Comparison of ENCODE assay signal across 8 cellular contexts in the genomic region with DNA sequence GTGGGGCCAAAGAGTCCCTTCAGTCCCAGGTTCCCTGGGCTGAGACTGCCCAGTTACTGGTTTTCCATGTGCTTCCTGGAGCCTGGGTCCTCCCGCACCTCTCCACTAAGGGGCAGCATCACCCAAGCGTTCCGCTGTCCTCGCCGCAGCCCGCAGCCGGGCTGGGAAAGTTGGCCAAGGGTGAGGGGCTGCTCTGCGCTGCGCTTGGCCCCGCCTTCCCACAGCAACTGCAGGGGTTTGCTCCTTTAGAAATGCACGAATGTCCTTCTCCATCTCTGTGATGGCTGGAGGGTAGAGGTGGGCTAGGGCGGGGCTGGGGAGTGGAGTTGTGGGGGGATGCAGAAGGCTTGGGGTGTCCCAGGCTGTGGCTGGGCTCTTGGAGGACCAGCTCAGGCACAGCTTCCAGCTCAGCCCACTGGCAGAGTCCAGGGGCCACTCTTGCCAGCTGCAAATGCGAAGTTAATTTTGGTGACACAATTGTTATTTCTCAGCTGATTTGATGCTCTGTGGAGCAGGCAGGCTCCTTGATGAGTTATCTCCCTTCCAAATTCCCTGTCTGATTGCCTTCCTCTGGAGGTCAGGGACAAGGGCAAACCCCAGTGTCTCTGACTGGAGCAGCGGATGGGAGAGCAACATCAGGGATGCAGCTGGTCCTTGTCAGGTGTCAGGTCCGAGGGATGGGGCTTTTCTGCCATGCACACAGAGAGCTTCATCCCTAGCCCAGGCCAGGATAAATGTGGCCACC.
DNase-seq lines count a peak whose midpoint lies in the region; ATAC-seq and TF ChIP-seq lines count a peak whose summit lies in the region.

No MANE protein-coding gene starts in this region.

- peaks cover 4 to 41% of the 10 kb centered on the region in 2 donors for H3K4me1 ChIP-seq in left lung

- H3K27me3 ChIP-seq in left lung, result no peaks in the 10 kb centered on the region

- TF ChIP-seq CTCF in AG10803 (conservative IDR thresholded peaks at IDR 0.05; ENCODE audit: low read length) (peak; percentile 81), choroid plexus epithelial cell (conservative IDR thresholded peaks at IDR 0.05; ENCODE audit: low read depth, low read length) (peak; percentile 93), left lung (IDR thresholded peaks at IDR 0.05) (peak; percentile 73 to 90)

- H3K9me3 ChIP-seq in left lung, result no peaks in the 10 kb centered on the region

- ATAC-seq in GM21576 (IDR thresholded peaks at IDR 0.05; ENCODE audit: unreplicated experiment), result peak; percentile 49
- peak; percentile 92 for ATAC-seq in left lung
- ATAC-seq in HG03571 (IDR thresholded peaks at IDR 0.05; ENCODE audit: unreplicated experiment), result no peak

- H3K27ac ChIP-seq in left lung, result no peak overlapping the region

- DNase-seq in AG10803 (ENCODE audit: low read depth), result peak; percentile 34
- peak; percentile 78 for DNase-seq in NCI-H2227 treated with DMSO at 0.1 percent for 48 hours (lab: John Stamatoyannopoulos, UW)
- DNase-seq in activated CD4-positive, alpha-beta T cell treated with anti-CD3 and anti-CD28 coated beads for 4 hours, result peak; percentile 67 to 69
- peak; percentile 72 for DNase-seq in choroid plexus epithelial cell (ENCODE audit: low read depth)
- DNase-seq in left lung, result peak; percentile 68 to 84
- peak; percentile 33 to 48 for DNase-seq in stimulated activated CD8-positive, alpha-beta memory T cell treated with anti-CD3 and anti-CD28 coated beads, Interleukin-7, amount 100 ng/mL, for 4 hours (ENCODE audit: low read depth in 2 of 2)

- no peak overlapping the region for H3K4me3 ChIP-seq in AG10803 (ENCODE audit: low read length)
- H3K4me3 ChIP-seq in choroid plexus epithelial cell (ENCODE audit: low read depth, low read length), result no peak overlapping the region
- no peak overlapping the region for H3K4me3 ChIP-seq in left lung

- no peaks in the 10 kb centered on the region for H3K36me3 ChIP-seq in left lung

- intact Hi-C loops in left lung (cut with DNase I), result loop anchor here in 1 of 2 donors (5.0 kb wide), 1 partner anchor 130 kb away; no protein-coding TSS in a partner anchor
